Comparison of ENCODE assay signal across 1 cellular context in the genomic region with DNA sequence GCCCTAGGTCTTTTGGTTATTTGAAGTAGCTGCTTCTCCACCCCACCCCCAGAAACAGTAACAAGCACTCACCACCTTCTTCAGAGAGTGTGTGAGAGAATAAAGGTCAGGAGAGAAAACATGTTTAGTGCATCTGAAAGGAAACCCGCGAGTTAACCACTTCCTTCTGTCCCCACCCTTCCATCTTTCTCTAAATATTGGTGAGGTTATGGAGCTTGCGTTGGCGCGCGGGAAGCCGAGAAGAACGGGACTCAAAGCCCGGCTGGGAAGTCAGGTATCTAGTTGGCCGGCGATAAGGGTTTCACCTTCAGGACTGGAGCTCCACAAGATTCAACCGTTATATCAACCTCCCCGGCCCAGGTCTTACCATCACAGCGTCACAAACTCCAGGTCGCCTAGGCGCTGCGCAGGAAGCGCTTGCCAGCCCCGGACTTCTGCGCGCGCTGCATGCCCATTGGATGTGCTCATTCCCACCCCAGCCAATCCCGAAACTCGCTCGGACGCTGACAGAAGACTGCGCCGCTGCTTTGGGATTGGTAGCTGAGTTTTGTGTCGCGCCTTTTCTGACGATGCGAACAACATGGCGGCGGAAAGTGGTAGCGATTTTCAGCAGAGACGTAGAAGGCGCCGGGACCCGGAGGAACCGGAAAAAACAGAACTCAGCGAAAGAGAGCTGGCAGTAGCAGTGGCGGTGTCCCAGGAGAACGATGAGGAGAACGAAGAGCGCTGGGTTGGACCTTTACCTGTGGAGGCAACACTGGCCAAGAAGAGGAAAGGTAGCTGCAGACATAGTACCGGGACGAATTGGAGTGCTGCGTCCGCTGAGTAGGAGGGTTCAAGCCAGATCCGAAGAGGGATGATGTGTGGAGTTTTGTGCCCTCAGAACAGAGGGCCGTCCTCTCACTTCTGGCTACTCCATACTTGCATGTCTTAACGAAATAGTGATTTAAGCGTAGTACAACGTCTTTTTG.
TF ChIP-seq lines count a peak whose summit lies in the region.

A gene with protein sequence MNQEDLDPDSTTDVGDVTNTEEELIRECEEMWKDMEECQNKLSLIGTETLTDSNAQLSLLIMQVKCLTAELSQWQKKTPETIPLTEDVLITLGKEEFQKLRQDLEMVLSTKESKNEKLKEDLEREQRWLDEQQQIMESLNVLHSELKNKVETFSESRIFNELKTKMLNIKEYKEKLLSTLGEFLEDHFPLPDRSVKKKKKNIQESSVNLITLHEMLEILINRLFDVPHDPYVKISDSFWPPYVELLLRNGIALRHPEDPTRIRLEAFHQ (minus strand): TSS at position 438 of the 971 bp plus-strand sequence. CDS start 8,261 bp downstream, outside the sequence.
A gene (plus strand): TSS at position 566 of the 971 bp plus-strand sequence. CDS start 15 bp downstream, at position 581.

TF ChIP-seq in HepG2, 621 proteins besides CTCF, POLR2A, EP300 and RAD21 (continued from another document and continues in another):
- TF ChIP-seq ZSCAN9 (CRISPR knock-in tag; IDR thresholded peaks at IDR 0.05; ENCODE audit: borderline replicate concordance) (peak; percentile 75), AGO1 (IDR thresholded peaks at IDR 0.05; ENCODE audit: low read depth, low read length, poor library complexity, severe bottlenecking) (peak; percentile 46), ZNF749 (CRISPR knock-in tag; IDR thresholded peaks at IDR 0.05; ENCODE audit: borderline replicate concordance) (peak; percentile 46; the same call in 1 of the 2 replicates), CREB1 (IDR thresholded peaks at IDR 0.05) (peak; percentile 98), CREB1 (CRISPR knock-in tag; IDR thresholded peaks at IDR 0.05) (peak; percentile 100), KDM1A (CRISPR knock-in tag; IDR thresholded peaks at IDR 0.05) (no peak), SNAPC2 (CRISPR knock-in tag; IDR thresholded peaks at IDR 0.05) (no peak), ZNF670 (CRISPR knock-in tag; IDR thresholded peaks at IDR 0.05; ENCODE audit: borderline replicate concordance) (no peak), ZNF382 (CRISPR knock-in tag; IDR thresholded peaks at IDR 0.05; ENCODE audit: borderline replicate concordance) (no peak), ZNF20 (CRISPR knock-in tag; IDR thresholded peaks at IDR 0.05) (no peak), ZNF367 (CRISPR knock-in tag; IDR thresholded peaks at IDR 0.05; ENCODE audit: borderline replicate concordance) (no peak), NFYC (CRISPR knock-in tag; IDR thresholded peaks at IDR 0.05) (peak; percentile 99), GATAD2A (CRISPR knock-in tag; IDR thresholded peaks at IDR 0.05) (no peak; the same call in 1 of the 2 replicates), ZNF251 (CRISPR knock-in tag; IDR thresholded peaks at IDR 0.05) (no peak), HOXD1 (CRISPR knock-in tag; IDR thresholded peaks at IDR 0.05) (no peak), KLF11 (CRISPR knock-in tag; IDR thresholded peaks at IDR 0.05) (peak; percentile 15; the same call in 1 of the 2 replicates), ZNF468 (CRISPR knock-in tag; IDR thresholded peaks at IDR 0.05) (no peak), FOXK1 (CRISPR knock-in tag; IDR thresholded peaks at IDR 0.05; ENCODE audit: borderline replicate concordance, low read depth) (peak; percentile 90), BRD4 (CRISPR knock-in tag; IDR thresholded peaks at IDR 0.05) (peak; percentile 59; the same call in 1 of the 2 replicates), RAD51 (IDR thresholded peaks at IDR 0.05; ENCODE audit: borderline replicate concordance) (no peak), ZFP36L2 (CRISPR knock-in tag; IDR thresholded peaks at IDR 0.05) (no peak), MAFF (IDR thresholded peaks at IDR 0.05; ENCODE audit: low read depth, low read length) (peak; percentile 1; the same call in 1 of the 2 replicates), ZNF780A (CRISPR knock-in tag; IDR thresholded peaks at IDR 0.05) (no peak), KAT8 (CRISPR knock-in tag; IDR thresholded peaks at IDR 0.05) (peak; percentile 96), ATM (IDR thresholded peaks at IDR 0.05; ENCODE audit: borderline replicate concordance) (no peak), POLR2G (IDR thresholded peaks at IDR 0.05; ENCODE audit: low read depth, low read length) (peak; percentile 94), RFXANK (CRISPR knock-in tag; IDR thresholded peaks at IDR 0.05) (peak; percentile 86; the same call in 1 of the 2 replicates), FOXP1 (IDR thresholded peaks at IDR 0.05) (no peak), FOXP1 (CRISPR knock-in tag; IDR thresholded peaks at IDR 0.05) (no peak), ZNF317 (CRISPR knock-in tag; IDR thresholded peaks at IDR 0.05) (no peak), DPF2 (CRISPR knock-in tag; IDR thresholded peaks at IDR 0.05; ENCODE audit: borderline replicate concordance, low read depth) (no peak), ETV5 (CRISPR knock-in tag; IDR thresholded peaks at IDR 0.05; ENCODE audit: borderline replicate concordance) (peak; percentile 38; the same call in 1 of the 2 replicates), ZFP41 (CRISPR knock-in tag; IDR thresholded peaks at IDR 0.05; ENCODE audit: borderline replicate concordance) (no peak), ZSCAN22 (CRISPR knock-in tag; IDR thresholded peaks at IDR 0.05) (no peak)
- TF ChIP-seq, protein P1, sequence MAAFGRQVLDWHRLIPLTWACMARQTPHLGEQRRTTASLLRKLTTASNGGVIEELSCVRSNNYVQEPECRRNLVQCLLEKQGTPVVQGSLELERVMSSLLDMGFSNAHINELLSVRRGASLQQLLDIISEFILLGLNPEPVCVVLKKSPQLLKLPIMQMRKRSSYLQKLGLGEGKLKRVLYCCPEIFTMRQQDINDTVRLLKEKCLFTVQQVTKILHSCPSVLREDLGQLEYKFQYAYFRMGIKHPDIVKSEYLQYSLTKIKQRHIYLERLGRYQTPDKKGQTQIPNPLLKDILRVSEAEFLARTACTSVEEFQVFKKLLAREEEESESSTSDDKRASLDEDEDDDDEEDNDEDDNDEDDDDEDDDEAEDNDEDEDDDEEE (CRISPR knock-in tag; IDR thresholded peaks at IDR 0.05) = peak; percentile 82
- TF ChIP-seq, protein P2, sequence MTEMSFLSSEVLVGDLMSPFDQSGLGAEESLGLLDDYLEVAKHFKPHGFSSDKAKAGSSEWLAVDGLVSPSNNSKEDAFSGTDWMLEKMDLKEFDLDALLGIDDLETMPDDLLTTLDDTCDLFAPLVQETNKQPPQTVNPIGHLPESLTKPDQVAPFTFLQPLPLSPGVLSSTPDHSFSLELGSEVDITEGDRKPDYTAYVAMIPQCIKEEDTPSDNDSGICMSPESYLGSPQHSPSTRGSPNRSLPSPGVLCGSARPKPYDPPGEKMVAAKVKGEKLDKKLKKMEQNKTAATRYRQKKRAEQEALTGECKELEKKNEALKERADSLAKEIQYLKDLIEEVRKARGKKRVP (CRISPR knock-in tag; IDR thresholded peaks at IDR 0.05) = no peak; a peak in 1 of 4 replicates
- TF ChIP-seq, protein P3, sequence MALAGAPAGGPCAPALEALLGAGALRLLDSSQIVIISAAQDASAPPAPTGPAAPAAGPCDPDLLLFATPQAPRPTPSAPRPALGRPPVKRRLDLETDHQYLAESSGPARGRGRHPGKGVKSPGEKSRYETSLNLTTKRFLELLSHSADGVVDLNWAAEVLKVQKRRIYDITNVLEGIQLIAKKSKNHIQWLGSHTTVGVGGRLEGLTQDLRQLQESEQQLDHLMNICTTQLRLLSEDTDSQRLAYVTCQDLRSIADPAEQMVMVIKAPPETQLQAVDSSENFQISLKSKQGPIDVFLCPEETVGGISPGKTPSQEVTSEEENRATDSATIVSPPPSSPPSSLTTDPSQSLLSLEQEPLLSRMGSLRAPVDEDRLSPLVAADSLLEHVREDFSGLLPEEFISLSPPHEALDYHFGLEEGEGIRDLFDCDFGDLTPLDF (CRISPR knock-in tag; IDR thresholded peaks at IDR 0.05) = peak; percentile 98
- TF ChIP-seq, protein P4, sequence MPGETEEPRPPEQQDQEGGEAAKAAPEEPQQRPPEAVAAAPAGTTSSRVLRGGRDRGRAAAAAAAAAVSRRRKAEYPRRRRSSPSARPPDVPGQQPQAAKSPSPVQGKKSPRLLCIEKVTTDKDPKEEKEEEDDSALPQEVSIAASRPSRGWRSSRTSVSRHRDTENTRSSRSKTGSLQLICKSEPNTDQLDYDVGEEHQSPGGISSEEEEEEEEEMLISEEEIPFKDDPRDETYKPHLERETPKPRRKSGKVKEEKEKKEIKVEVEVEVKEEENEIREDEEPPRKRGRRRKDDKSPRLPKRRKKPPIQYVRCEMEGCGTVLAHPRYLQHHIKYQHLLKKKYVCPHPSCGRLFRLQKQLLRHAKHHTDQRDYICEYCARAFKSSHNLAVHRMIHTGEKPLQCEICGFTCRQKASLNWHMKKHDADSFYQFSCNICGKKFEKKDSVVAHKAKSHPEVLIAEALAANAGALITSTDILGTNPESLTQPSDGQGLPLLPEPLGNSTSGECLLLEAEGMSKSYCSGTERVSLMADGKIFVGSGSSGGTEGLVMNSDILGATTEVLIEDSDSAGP (CRISPR knock-in tag; IDR thresholded peaks at IDR 0.05; ENCODE audit: borderline replicate concordance) = peak; percentile 92
- TF ChIP-seq, protein P5, sequence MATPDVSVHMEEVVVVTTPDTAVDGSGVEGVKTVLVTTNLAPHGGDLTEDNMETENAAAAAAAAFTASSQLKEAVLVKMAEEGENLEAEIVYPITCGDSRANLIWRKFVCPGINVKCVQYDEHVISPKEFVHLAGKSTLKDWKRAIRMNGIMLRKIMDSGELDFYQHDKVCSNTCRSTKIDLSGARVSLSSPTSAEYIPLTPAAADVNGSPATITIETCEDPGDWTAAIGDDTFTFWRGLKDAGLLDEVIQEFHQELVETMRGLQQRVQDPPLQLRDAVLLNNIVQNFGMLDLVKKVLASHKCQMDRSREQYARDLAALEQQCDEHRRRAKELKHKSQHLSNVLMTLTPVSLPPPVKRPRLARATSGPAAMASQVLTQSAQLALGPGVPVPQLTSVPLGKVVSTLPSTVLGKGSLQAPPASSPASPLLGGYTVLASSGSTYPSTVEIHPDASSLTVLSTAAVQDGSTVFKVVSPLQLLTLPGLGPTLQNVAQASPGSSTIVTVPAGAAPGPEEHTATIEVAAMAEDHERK (CRISPR knock-in tag; IDR thresholded peaks at IDR 0.05; ENCODE audit: low read depth) = no peak; the same call in 1 of the 2 replicates
- TF ChIP-seq, protein P6, sequence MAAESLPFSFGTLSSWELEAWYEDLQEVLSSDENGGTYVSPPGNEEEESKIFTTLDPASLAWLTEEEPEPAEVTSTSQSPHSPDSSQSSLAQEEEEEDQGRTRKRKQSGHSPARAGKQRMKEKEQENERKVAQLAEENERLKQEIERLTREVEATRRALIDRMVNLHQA (CRISPR knock-in tag; IDR thresholded peaks at IDR 0.05) = no peak
- TF ChIP-seq, protein P7, sequence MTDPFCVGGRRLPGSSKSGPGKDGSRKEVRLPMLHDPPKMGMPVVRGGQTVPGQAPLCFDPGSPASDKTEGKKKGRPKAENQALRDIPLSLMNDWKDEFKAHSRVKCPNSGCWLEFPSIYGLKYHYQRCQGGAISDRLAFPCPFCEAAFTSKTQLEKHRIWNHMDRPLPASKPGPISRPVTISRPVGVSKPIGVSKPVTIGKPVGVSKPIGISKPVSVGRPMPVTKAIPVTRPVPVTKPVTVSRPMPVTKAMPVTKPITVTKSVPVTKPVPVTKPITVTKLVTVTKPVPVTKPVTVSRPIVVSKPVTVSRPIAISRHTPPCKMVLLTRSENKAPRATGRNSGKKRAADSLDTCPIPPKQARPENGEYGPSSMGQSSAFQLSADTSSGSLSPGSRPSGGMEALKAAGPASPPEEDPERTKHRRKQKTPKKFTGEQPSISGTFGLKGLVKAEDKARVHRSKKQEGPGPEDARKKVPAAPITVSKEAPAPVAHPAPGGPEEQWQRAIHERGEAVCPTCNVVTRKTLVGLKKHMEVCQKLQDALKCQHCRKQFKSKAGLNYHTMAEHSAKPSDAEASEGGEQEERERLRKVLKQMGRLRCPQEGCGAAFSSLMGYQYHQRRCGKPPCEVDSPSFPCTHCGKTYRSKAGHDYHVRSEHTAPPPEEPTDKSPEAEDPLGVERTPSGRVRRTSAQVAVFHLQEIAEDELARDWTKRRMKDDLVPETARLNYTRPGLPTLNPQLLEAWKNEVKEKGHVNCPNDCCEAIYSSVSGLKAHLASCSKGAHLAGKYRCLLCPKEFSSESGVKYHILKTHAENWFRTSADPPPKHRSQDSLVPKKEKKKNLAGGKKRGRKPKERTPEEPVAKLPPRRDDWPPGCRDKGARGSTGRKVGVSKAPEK (CRISPR knock-in tag; IDR thresholded peaks at IDR 0.05; ENCODE audit: borderline replicate concordance) = peak; percentile 55; the same call in 1 of the 2 replicates
- TF ChIP-seq, protein P8, sequence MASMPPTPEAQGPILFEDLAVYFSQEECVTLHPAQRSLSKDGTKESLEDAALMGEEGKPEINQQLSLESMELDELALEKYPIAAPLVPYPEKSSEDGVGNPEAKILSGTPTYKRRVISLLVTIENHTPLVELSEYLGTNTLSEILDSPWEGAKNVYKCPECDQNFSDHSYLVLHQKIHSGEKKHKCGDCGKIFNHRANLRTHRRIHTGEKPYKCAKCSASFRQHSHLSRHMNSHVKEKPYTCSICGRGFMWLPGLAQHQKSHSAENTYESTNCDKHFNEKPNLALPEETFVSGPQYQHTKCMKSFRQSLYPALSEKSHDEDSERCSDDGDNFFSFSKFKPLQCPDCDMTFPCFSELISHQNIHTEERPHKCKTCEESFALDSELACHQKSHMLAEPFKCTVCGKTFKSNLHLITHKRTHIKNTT (CRISPR knock-in tag; IDR thresholded peaks at IDR 0.05) = no peak
- TF ChIP-seq, protein P9, sequence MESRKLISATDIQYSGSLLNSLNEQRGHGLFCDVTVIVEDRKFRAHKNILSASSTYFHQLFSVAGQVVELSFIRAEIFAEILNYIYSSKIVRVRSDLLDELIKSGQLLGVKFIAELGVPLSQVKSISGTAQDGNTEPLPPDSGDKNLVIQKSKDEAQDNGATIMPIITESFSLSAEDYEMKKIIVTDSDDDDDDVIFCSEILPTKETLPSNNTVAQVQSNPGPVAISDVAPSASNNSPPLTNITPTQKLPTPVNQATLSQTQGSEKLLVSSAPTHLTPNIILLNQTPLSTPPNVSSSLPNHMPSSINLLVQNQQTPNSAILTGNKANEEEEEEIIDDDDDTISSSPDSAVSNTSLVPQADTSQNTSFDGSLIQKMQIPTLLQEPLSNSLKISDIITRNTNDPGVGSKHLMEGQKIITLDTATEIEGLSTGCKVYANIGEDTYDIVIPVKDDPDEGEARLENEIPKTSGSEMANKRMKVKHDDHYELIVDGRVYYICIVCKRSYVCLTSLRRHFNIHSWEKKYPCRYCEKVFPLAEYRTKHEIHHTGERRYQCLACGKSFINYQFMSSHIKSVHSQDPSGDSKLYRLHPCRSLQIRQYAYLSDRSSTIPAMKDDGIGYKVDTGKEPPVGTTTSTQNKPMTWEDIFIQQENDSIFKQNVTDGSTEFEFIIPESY (CRISPR knock-in tag; IDR thresholded peaks at IDR 0.05) = no peak
- TF ChIP-seq, protein P10, sequence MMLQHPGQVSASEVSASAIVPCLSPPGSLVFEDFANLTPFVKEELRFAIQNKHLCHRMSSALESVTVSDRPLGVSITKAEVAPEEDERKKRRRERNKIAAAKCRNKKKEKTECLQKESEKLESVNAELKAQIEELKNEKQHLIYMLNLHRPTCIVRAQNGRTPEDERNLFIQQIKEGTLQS (CRISPR knock-in tag; IDR thresholded peaks at IDR 0.05) = no peak
- TF ChIP-seq, protein P11, sequence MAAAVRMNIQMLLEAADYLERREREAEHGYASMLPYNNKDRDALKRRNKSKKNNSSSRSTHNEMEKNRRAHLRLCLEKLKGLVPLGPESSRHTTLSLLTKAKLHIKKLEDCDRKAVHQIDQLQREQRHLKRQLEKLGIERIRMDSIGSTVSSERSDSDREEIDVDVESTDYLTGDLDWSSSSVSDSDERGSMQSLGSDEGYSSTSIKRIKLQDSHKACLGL (CRISPR knock-in tag; IDR thresholded peaks at IDR 0.05) = peak; percentile 45; the same call in 1 of the 2 replicates
- TF ChIP-seq, protein P12, sequence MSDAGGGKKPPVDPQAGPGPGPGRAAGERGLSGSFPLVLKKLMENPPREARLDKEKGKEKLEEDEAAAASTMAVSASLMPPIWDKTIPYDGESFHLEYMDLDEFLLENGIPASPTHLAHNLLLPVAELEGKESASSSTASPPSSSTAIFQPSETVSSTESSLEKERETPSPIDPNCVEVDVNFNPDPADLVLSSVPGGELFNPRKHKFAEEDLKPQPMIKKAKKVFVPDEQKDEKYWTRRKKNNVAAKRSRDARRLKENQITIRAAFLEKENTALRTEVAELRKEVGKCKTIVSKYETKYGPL (CRISPR knock-in tag; IDR thresholded peaks at IDR 0.05) = no peak
